ENCODE assay signal across 8 cellular contexts in genomic region chr5:128213340-128213739, GRCh38.
DNase-seq lines count a peak whose midpoint lies in the region; ATAC-seq, FAIRE-seq and TF ChIP-seq lines count a peak whose summit lies in the region.

No MANE protein-coding gene starts in this region.

- H3K27ac ChIP-seq in A549 = no peak overlapping the region
- H3K27ac ChIP-seq in heart right ventricle = no peak overlapping the region
- no peak overlapping the region for H3K27ac ChIP-seq in gastrocnemius medialis

- H3K4me1 Mint-ChIP-seq in activated naive CD4-positive, alpha-beta T cell treated with anti-CD3 and anti-CD28 coated beads, Interleukin-2, amount 10 ng/mL, durations not matched to agents 7 days and 5 days = no peaks in the 10 kb centered on the region

- H3K9me3 ChIP-seq in A549 (no peaks in the 10 kb centered on the region), heart right ventricle (no peaks in the 10 kb centered on the region), gastrocnemius medialis (no peaks in the 10 kb centered on the region)

- DNase-seq in A549 (ENCODE audit: low read depth in 1 of 2, low spot score in 1 of 2) = peak; percentile 24 to 75
- DNase-seq in NCI-H69 (lab: John Stamatoyannopoulos, UW) = peak; percentile 85
- DNase-seq in activated naive CD4-positive, alpha-beta T cell treated with anti-CD3 and anti-CD28 coated beads, Interleukin-2, amount 10 ng/mL, durations not matched to agents 7 days and 5 days = peak; percentile 60
- peak in 1 of 2 donors; percentile 59 for DNase-seq in heart right ventricle
- DNase-seq in gastrocnemius medialis = no peak

- H3K27me3 ChIP-seq in heart right ventricle = no peaks in the 10 kb centered on the region
- no peaks in the 10 kb centered on the region for H3K27me3 ChIP-seq in gastrocnemius medialis

- TF ChIP-seq POLR2A in A549 (IDR thresholded peaks at IDR 0.05; ENCODE audit: low read length) = no peak
- TF ChIP-seq POLR2A in gastrocnemius medialis (IDR thresholded peaks at IDR 0.05) = no peak

- H3K4me2 ChIP-seq in A549 = peak overlapping the region; percentile 48; the same call in 1 of the 3 replicates

- in situ Hi-C loops in gastrocnemius medialis (cut with MboI; ENCODE audit: low sequenced_read_pairs in 4 of 4) = loop anchor here (5.0 to 25.0 kb wide), 5 partner anchors 279 to 1549 kb away; no protein-coding TSS in a partner anchor

- WGBS in A549 (ENCODE audit: missing lambda C conversion rate) = 3% methylated on average over 4 of the region's 4 CpGs
- WGBS in heart right ventricle, 2 donors = 8 to 9% methylated on average over 4 of the region's 4 CpGs

- no peak overlapping the region for H3K27ac Mint-ChIP-seq in activated naive CD4-positive, alpha-beta T cell treated with anti-CD3 and anti-CD28 coated beads, Interleukin-2, amount 10 ng/mL, durations not matched to agents 7 days and 5 days

- H3K4me3 Mint-ChIP-seq in activated naive CD4-positive, alpha-beta T cell treated with anti-CD3 and anti-CD28 coated beads, Interleukin-2, amount 10 ng/mL, durations not matched to agents 7 days and 5 days = no peak overlapping the region

- FAIRE-seq in A549 (lab: Jason Lieb, UNC) (peak; percentile 89), G401.6 (lab: Jason Lieb, UNC) (peak; percentile 84)

- TF ChIP-seq RAD21 in A549 (conservative IDR thresholded peaks at IDR 0.05 in 1 of 2, IDR thresholded peaks at IDR 0.05 in 1 of 2) = peak; percentile 93 to 96

- no peaks in the 10 kb centered on the region for H3K9me3 Mint-ChIP-seq in activated naive CD4-positive, alpha-beta T cell treated with anti-CD3 and anti-CD28 coated beads, Interleukin-2, amount 10 ng/mL, durations not matched to agents 7 days and 5 days

- TF ChIP-seq CTCF in A549 (IDR thresholded peaks at IDR 0.05) = peak; percentile 96
- TF ChIP-seq CTCF in heart right ventricle (IDR thresholded peaks at IDR 0.05) = peak; percentile 49 to 91 (median 76)
- peak; percentile 49 to 79 (median 69) for TF ChIP-seq CTCF in gastrocnemius medialis (IDR thresholded peaks at IDR 0.05 in 4 of 5, conservative IDR thresholded peaks at IDR 0.05 in 1 of 5)

- TF ChIP-seq EP300 in A549 (IDR thresholded peaks at IDR 0.05) = no peak

- no peaks in the 10 kb centered on the region for H3K36me3 Mint-ChIP-seq in activated naive CD4-positive, alpha-beta T cell treated with anti-CD3 and anti-CD28 coated beads, Interleukin-2, amount 10 ng/mL, durations not matched to agents 7 days and 5 days

- ATAC-seq in A549 = peak; percentile 61 to 83
- peak; percentile 72 for ATAC-seq in HG02973 (IDR thresholded peaks at IDR 0.05; ENCODE audit: unreplicated experiment)
- ATAC-seq in heart right ventricle = no peak
- peak in 1 of 2 donors; percentile 25 for ATAC-seq in gastrocnemius medialis
- no peak for ATAC-seq in HG02763 (IDR thresholded peaks at IDR 0.05; ENCODE audit: unreplicated experiment)

- CTCF ChIA-PET in A549 (lab: Yijun Ruan, JAX) = interaction anchor here (0.5 to 5.3 kb wide), 13 partner anchors 9 to 1548 kb away, joined by 3 to 52 read pairs (median 3); partner anchors contain the start of gene ISOC1
- CTCF ChIA-PET in activated naive CD4-positive, alpha-beta T cell treated with anti-CD3 and anti-CD28 coated beads, Interleukin-2, amount 10 ng/mL, durations not matched to agents 7 days and 5 days (lab: Charles Lee) = no interaction called here

- no peak overlapping the region for H3K4me3 ChIP-seq in A549
- no peak overlapping the region for H3K4me3 ChIP-seq in heart right ventricle
- H3K4me3 ChIP-seq in gastrocnemius medialis = no peak overlapping the region

- intact Hi-C loops in heart right ventricle (cut with DNase I) = loop anchor here (1.0 to 10.0 kb wide), 17 partner anchors 284 to 1554 kb away; no protein-coding TSS in a partner anchor
- intact Hi-C loops in gastrocnemius medialis (cut with DNase I; ENCODE audit: low total_unique reads) = loop anchor here (1.0 to 5.0 kb wide), 2 partner anchors 286 to 629 kb away; no protein-coding TSS in a partner anchor

- POLR2A ChIA-PET in A549 (lab: Yijun Ruan, JAX) = no interaction called here

- no peaks in the 10 kb centered on the region for H3K4me1 ChIP-seq in A549
- peaks cover 0 to 13% (median 6%) of the 10 kb centered on the region in 9 donors for H3K4me1 ChIP-seq in heart right ventricle
- no peaks in the 10 kb centered on the region for H3K4me1 ChIP-seq in gastrocnemius medialis

- H3K36me3 ChIP-seq in heart right ventricle (no peaks in the 10 kb centered on the region), gastrocnemius medialis (no peaks in the 10 kb centered on the region)

- H3K27me3 Mint-ChIP-seq in activated naive CD4-positive, alpha-beta T cell treated with anti-CD3 and anti-CD28 coated beads, Interleukin-2, amount 10 ng/mL, durations not matched to agents 7 days and 5 days = peaks cover 8% of the 10 kb centered on the region

TF ChIP-seq in A549, 52 proteins besides CTCF, POLR2A, EP300 and RAD21:
- TF ChIP-seq TP53 (CRISPR knock-in tag; IDR thresholded peaks at IDR 0.05) (no peak), SMC3 (IDR thresholded peaks at IDR 0.05) (peak; percentile 93)

Comparison
In these comparisons a context has a peak if more than half of its experiments do, and no peak if none do; other contexts are left out.
1. ATAC-seq: peak in A549 (2 of 2) and HG02973 (single experiment); none in heart right ventricle (0 of 8) and HG02763 (single experiment).
2. DNase-seq: peak in A549 (2 of 2), NCI-H69 (single experiment) and activated naive CD4-positive, alpha-beta T cell treated with anti-CD3 and anti-CD28 coated beads, Interleukin-2, amount 10 ng/mL, durations not matched to agents 7 days and 5 days (single experiment); none in gastrocnemius medialis (0 of 2).
3. Peak in every context shown above with its lines, with median percentiles within 50 percentile points of each other: CTCF ChIP-seq.